Comparison of ENCODE assay signal across 8 cellular contexts in genomic region chr3:69086133-69086722, GRCh38. TPM values are rescaled to one million over a fixed set of nuclear protein-coding genes. Genes with fewer than 3 reads are reported as not detected.
DNase-seq lines count a peak whose midpoint lies in the region; ATAC-seq and TF ChIP-seq lines count a peak whose summit lies in the region.

No MANE protein-coding gene starts in this region.

- H3K4me3 Mint-ChIP-seq in natural killer cell, result peak overlapping the region; percentile 96

- BruUV-seq in Panc1 (replicated peaks; lab: Mats Ljungman, UMichigan), result no TSS peak

- peak; percentile 63 for ATAC-seq in Panc1
- ATAC-seq in natural killer cell, result peak in 1 of 3 donors; percentile 2

- H3K4me1 Mint-ChIP-seq in natural killer cell, result peaks cover 73% of the 10 kb centered on the region in 2 donors

- in situ Hi-C loops in Panc1 (cut with HindIII; ENCODE audit: low pct_unique_long_range_greater_than_20kb, low sequenced_read_pairs), result no loop called here

- H3K27ac ChIP-seq in ACC112 (ENCODE audit: low read depth, low read length), result peak overlapping the region; percentile 94
- peak overlapping the region; percentile 89 for H3K27ac ChIP-seq in Panc1 (ENCODE audit: low read length)

- POLR2A ChIA-PET in HEK293T (lab: Yijun Ruan, JAX), result interaction anchor here (1.1 kb wide), 2 partner anchors 13 to 20 kb away, joined by 3 read pairs; no protein-coding TSS in a partner anchor
- POLR2A ChIA-PET in Panc1 (lab: Charles Lee), result no interaction called here

- H3K79me2 ChIP-seq in ACC112 (ENCODE audit: control insufficient read depth, insufficient read depth, low read length, unreplicated experiment), result peaks cover 57% of the 10 kb centered on the region

- H3K4me1 ChIP-seq in ACC112 (ENCODE audit: control insufficient read depth, insufficient read depth, low read length, unreplicated experiment) (peaks cover 61% of the 10 kb centered on the region), Panc1 (ENCODE audit: control insufficient read depth, insufficient read depth, low read length) (peaks cover 54% of the 10 kb centered on the region)

- no peaks in the 10 kb centered on the region for H3K36me3 Mint-ChIP-seq in natural killer cell

- CTCF ChIA-PET in HEK293T (lab: Yijun Ruan, JAX) (interaction anchor here (0.6 kb wide), 1 partner anchor 1896 kb away, joined by 5 read pairs; no protein-coding TSS in a partner anchor), Panc1 (lab: Charles Lee) (no interaction called here)

- TF ChIP-seq CTCF in Panc1 (IDR thresholded peaks at IDR 0.05), result no peak
- no peak for TF ChIP-seq CTCF in natural killer cell (IDR thresholded peaks at IDR 0.05)

- peak; percentile 22 for DNase-seq in HEK293T (ENCODE audit: extremely low spot score)
- DNase-seq in Panc1 (ENCODE audit: low read depth, low spot score), result no peak
- peak; percentile 85 to 86 for DNase-seq in activated T-cell treated with anti-CD3 and anti-CD28 coated beads, Interleukin-2, amount 50 U/mL, for 48 hours
- peak; percentile 97 for DNase-seq in fibroblast of gingiva (ENCODE audit: low read depth)
- peak; percentile 45 for DNase-seq in natural killer cell
- DNase-seq in stimulated activated naive CD4-positive, alpha-beta T cell (lab: John Stamatoyannopoulos, UW), result peak in 5 of 6 experiments; percentile 19 to 54 (median 33)
- no peak for DNase-seq in NCI-H774 (lab: John Stamatoyannopoulos, UW)

- no peaks in the 10 kb centered on the region for H3K9me3 Mint-ChIP-seq in natural killer cell

- H3K27me3 Mint-ChIP-seq in natural killer cell (ENCODE audit: low read depth in 2 of 2), result no peaks in the 10 kb centered on the region

- H3K27me3 ChIP-seq in ACC112 (ENCODE audit: insufficient read depth, low read length), result no peaks in the 10 kb centered on the region
- no peaks in the 10 kb centered on the region for H3K27me3 ChIP-seq in Panc1 (ENCODE audit: control insufficient read depth, insufficient read depth, low read length)

- intact Hi-C loops in Panc1 (cut with micrococcal nuclease; ENCODE audit: unreplicated experiment) (no loop called here), natural killer cell (cut with micrococcal nuclease) (loop anchor here (10.0 kb wide), 1 partner anchor 1431 kb away; the partner anchor contains the start of gene SUCLG2)

- H3K27ac Mint-ChIP-seq in natural killer cell, result peak overlapping the region; percentile 90 to 98

- H3K36me3 ChIP-seq in ACC112 (ENCODE audit: insufficient read depth, low read length) (peaks cover 7% of the 10 kb centered on the region; the same call in 1 of the 2 replicates), Panc1 (ENCODE audit: control insufficient read depth, insufficient read depth, low read length) (no peaks in the 10 kb centered on the region; the same call in none of the 2 replicates)

- H3K4me3 ChIP-seq in ACC112 (ENCODE audit: low read depth, low read length), result peak overlapping the region; percentile 95
- H3K4me3 ChIP-seq in Panc1 (ENCODE audit: low read depth in 2 of 2, low read length in 2 of 2), result peak overlapping the region; percentile 87 to 89

- peak overlapping the region; percentile 89 for H2AFZ ChIP-seq in ACC112 (ENCODE audit: low read length, unreplicated experiment)

- H3K9me3 ChIP-seq in Panc1 (ENCODE audit: control insufficient read depth, insufficient read depth, low read depth, low read length), result no peaks in the 10 kb centered on the region

TF ChIP-seq in HEK293T, 16 proteins besides CTCF, POLR2A, EP300 and RAD21:
- 0 out of 2 replicates have a peak, but pooled peaks have one; percentile 40 for TF ChIP-seq HDGF (IDR thresholded peaks at IDR 0.05; ENCODE audit: borderline replicate concordance)
- TF ChIP-seq NFRKB (IDR thresholded peaks at IDR 0.05), result no peak

RNA-seq across cellular contexts. Expression of gene ARL6IP5, which starts 1.5 kb away (rescaled TPM):
- total RNA-seq in Panc1 (2021; ENCODE audit: unreplicated experiment) (41.5 TPM), natural killer cell (100 to 1,000 TPM in 2 of 3 donors, 10 to 100 TPM in 1; 98.1 to 132 (median 105) TPM)
- 52.8 TPM for polyA plus RNA-seq in Panc1 (2012; ENCODE audit: insufficient read length)

RNA-seq across cellular contexts. Expression of gene UBA3, which starts 6.1 kb away (rescaled TPM):
- total RNA-seq in Panc1 (2021; ENCODE audit: unreplicated experiment), result 47.1 TPM
- 33.7 TPM for polyA plus RNA-seq in Panc1 (2012; ENCODE audit: insufficient read length)
- total RNA-seq in natural killer cell, result 10 to 100 TPM; 72.0 to 87.7 (median 72.8) TPM

RNA-seq across cellular contexts. Expression of gene TMF1, which starts 34.1 kb away (rescaled TPM):
- total RNA-seq in Panc1 (2021; ENCODE audit: unreplicated experiment) (18.7 TPM), natural killer cell (100 to 1,000 TPM in 1 of 3 donors, 10 to 100 TPM in 2; 76.9 to 110 (median 85.5) TPM)
- polyA plus RNA-seq in Panc1 (2012; ENCODE audit: insufficient read length), result 8.0 TPM

RNA-seq across cellular contexts. Expression of gene LMOD3, which starts 36.2 kb away (rescaled TPM):
- total RNA-seq in Panc1 (2021; ENCODE audit: unreplicated experiment) (not detected), natural killer cell (not detected)
- not detected for polyA plus RNA-seq in Panc1 (2012; ENCODE audit: insufficient read length)

Comparison
In these comparisons a context has a peak if more than half of its experiments do, and no peak if none do; other contexts are left out.
1. DNase-seq: peak in HEK293T (single experiment), activated T-cell treated with anti-CD3 and anti-CD28 coated beads, Interleukin-2, amount 50 U/mL, for 48 hours (2 of 2), fibroblast of gingiva (single experiment), natural killer cell (single experiment) and stimulated activated naive CD4-positive, alpha-beta T cell (5 of 6); none in Panc1 (single experiment) and NCI-H774 (single experiment).